ENCODE assay signal across 23 cellular contexts in genomic region chr12:64550758-64551157, GRCh38.
"Had no signal": no experiment of that assay in that cellular context is flagged by ENCODE, and none has a peak within 500 bp of the region (broad histone marks: within the 10 kb centered on the region; RNA-seq: fewer than 3 reads in every experiment).

No MANE protein-coding gene starts in this region.

- H3K27ac ChIP-seq: esophagus muscularis mucosa, tibial nerve had no signal

- H3K9me3 ChIP-seq: esophagus muscularis mucosa, tibial nerve had no signal

- H3K36me3 Mint-ChIP-seq: activated CD4-positive, alpha-beta memory T cell treated with anti-CD3 and anti-CD28 coated beads for 36 hours; activated naive CD4-positive, alpha-beta T cell treated with anti-CD3 and anti-CD28 coated beads, Interleukin-2, amount 50 U/mL, for 24 hours; mesothelial cell of epicardium; naive B cell had no signal

- ATAC-seq: activated CD4-positive, CD25-positive, alpha-beta regulatory T cell treated with anti-CD3 and anti-CD28 coated beads, Interleukin-2, amount 50 U/mL, for 24 hours; activated naive CD8-positive, alpha-beta T cell treated with anti-CD3 and anti-CD28 coated beads, Interleukin-2, amount 50 U/mL, for 24 hours; right cardiac atrium had no signal

- H3K4me3 ChIP-seq: esophagus muscularis mucosa, tibial nerve had no signal

- H3K4me3 Mint-ChIP-seq: activated CD4-positive, alpha-beta memory T cell treated with anti-CD3 and anti-CD28 coated beads for 36 hours; activated naive CD4-positive, alpha-beta T cell treated with anti-CD3 and anti-CD28 coated beads, Interleukin-2, amount 50 U/mL, for 24 hours; activated naive CD8-positive, alpha-beta T cell treated with anti-CD3 and anti-CD28 coated beads, Interleukin-2, amount 50 U/mL, for 24 hours; activated T-cell treated with anti-CD3 and anti-CD28 coated beads, Interleukin-2, amount 50 U/mL, for 24 hours; endodermal cell; mesothelial cell of epicardium; naive B cell; neural crest cell had no signal

- H3K27me3 Mint-ChIP-seq: activated CD4-positive, alpha-beta memory T cell treated with anti-CD3 and anti-CD28 coated beads for 36 hours; activated naive CD4-positive, alpha-beta T cell treated with anti-CD3 and anti-CD28 coated beads, Interleukin-2, amount 50 U/mL, for 24 hours; activated naive CD8-positive, alpha-beta T cell treated with anti-CD3 and anti-CD28 coated beads, Interleukin-2, amount 50 U/mL, for 24 hours; activated T-cell treated with anti-CD3 and anti-CD28 coated beads, Interleukin-2, amount 50 U/mL, for 24 hours; naive B cell had no signal

- H3K36me3 ChIP-seq: esophagus muscularis mucosa, tibial nerve had no signal

- H3K27ac Mint-ChIP-seq: activated CD4-positive, alpha-beta memory T cell treated with anti-CD3 and anti-CD28 coated beads for 36 hours; activated naive CD4-positive, alpha-beta T cell treated with anti-CD3 and anti-CD28 coated beads, Interleukin-2, amount 50 U/mL, for 24 hours; activated naive CD8-positive, alpha-beta T cell treated with anti-CD3 and anti-CD28 coated beads, Interleukin-2, amount 50 U/mL, for 24 hours; activated T-cell treated with anti-CD3 and anti-CD28 coated beads, Interleukin-2, amount 50 U/mL, for 24 hours; endodermal cell; mesothelial cell of epicardium; naive B cell had no signal

- H3K27me3 ChIP-seq: esophagus muscularis mucosa, tibial nerve had no signal

- H3K9me3 Mint-ChIP-seq: activated CD4-positive, alpha-beta memory T cell treated with anti-CD3 and anti-CD28 coated beads for 36 hours; activated naive CD4-positive, alpha-beta T cell treated with anti-CD3 and anti-CD28 coated beads, Interleukin-2, amount 50 U/mL, for 24 hours; activated naive CD8-positive, alpha-beta T cell treated with anti-CD3 and anti-CD28 coated beads, Interleukin-2, amount 50 U/mL, for 24 hours; activated T-cell treated with anti-CD3 and anti-CD28 coated beads, Interleukin-2, amount 50 U/mL, for 24 hours; mesothelial cell of epicardium; neural crest cell had no signal

- DNase-seq: activated CD4-positive, alpha-beta memory T cell treated with anti-CD3 and anti-CD28 coated beads for 36 hours; activated CD4-positive, alpha-beta T cell treated with anti-CD3 and anti-CD28 coated beads for 48 hours; activated CD8-positive, alpha-beta memory T cell treated with anti-CD3 and anti-CD28 coated beads, Interleukin-2, amount 50 U/mL, for 4 hours; activated gamma-delta T cell treated with Interleukin-2 at 50 U/mL for 16 hours; activated naive CD8-positive, alpha-beta T cell treated with anti-CD3 and anti-CD28 coated beads, Interleukin-2, amount 50 U/mL, for 24 hours; activated T-cell treated with anti-CD3 and anti-CD28 coated beads, Interleukin-2, amount 50 U/mL, for 24 hours; amygdala; caudate nucleus; cortex of kidney; endodermal cell; islet precursor cell; mammary epithelial cell; naive B cell; posterior cingulate gyrus; right cardiac atrium; stimulated activated CD4-positive, alpha-beta T cell treated with anti-CD3 and anti-CD28 coated beads, Interleukin-2, amount 100 ng/mL, for 48 hours; stimulated activated naive CD4-positive, alpha-beta T cell treated with Interleukin-2 at 50 U/mL for 16 hours had no signal
